ENCODE assay signal across 8 cellular contexts in the genomic region with DNA sequence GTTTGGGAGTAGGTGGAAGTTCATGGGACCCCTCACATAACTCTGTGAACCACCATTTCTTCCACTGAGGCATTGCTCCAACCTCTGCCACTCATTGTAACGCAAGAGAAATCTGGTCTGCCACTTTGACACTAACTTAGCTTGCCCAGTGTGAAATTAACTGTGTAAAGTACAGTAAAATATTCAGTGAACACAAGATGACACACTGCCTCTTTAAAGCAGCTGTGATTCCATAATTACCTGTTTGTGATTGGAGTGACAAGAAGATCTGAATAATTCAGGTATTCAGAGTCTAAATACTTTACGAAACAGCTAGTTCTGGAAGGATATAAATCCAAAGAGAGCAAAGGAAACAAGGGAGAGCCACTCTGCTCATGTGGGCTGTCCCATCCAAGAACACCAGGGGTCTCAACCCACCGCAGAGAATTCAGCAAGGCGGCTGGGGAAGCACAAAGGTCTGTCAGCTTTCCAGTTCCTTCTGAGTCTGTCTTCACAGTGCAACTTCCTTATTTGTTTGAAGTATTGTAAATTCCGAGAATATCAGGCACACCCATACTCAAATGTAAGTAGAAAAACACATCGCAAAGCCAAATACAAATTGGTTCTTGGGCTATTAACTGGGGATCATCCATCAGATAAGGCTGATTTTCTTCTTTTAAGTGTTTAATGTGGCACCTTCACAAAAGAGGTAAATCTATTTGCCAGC.
A peak's percentile ranks its signal among the peaks of the same experiment; 100 is the strongest.
DNase-seq lines count a peak whose midpoint lies in the region; TF ChIP-seq lines count a peak whose summit lies in the region.

No MANE protein-coding gene starts in this region.

- H3K4me3 ChIP-seq in breast epithelium: no peak overlapping the region
- no peak overlapping the region for H3K4me3 ChIP-seq in mammary epithelial cell (replicated peaks in 1 of 3; ENCODE audit: insufficient read depth in 1 of 3, low read depth in 2 of 3, low read length in 3 of 3)
- no peak overlapping the region for H3K4me3 ChIP-seq in vagina

- BruUV-seq in mammary epithelial cell (replicated peaks; lab: Mats Ljungman, UMichigan): no TSS peak

- peaks cover 9 to 10% of the 10 kb centered on the region in 2 donors for H3K4me1 ChIP-seq in breast epithelium
- H3K4me1 ChIP-seq in mammary epithelial cell (ENCODE audit: insufficient read depth, low read length): no peaks in the 10 kb centered on the region
- H3K4me1 ChIP-seq in vagina: peaks cover 47% of the 10 kb centered on the region

- no peaks in the 10 kb centered on the region for H4K20me1 ChIP-seq in mammary epithelial cell (ENCODE audit: insufficient read depth, low read length)

- H3K27me3 ChIP-seq in breast epithelium (no peaks in the 10 kb centered on the region), mammary epithelial cell (ENCODE audit: insufficient read depth, low read length) (no peaks in the 10 kb centered on the region), vagina (no peaks in the 10 kb centered on the region)

- no peak overlapping the region for H3K4me2 ChIP-seq in mammary epithelial cell (ENCODE audit: insufficient read depth, low read depth, low read length)

- 72% methylated on average over 6 of the region's 6 CpGs for WGBS in mammary epithelial cell (ENCODE audit: low coverage, missing lambda C conversion rate)

- intact Hi-C loops in breast epithelium (cut with DNase I; ENCODE audit: low total_unique reads) (no loop called here), mammary epithelial cell (cut with micrococcal nuclease) (no loop called here), vagina (cut with DNase I) (no loop called here)

- in situ Hi-C loops in mammary epithelial cell (cut with MboI; ENCODE audit: low sequenced_read_pairs in 2 of 2): no loop called here

- CTCF ChIA-PET in mammary epithelial cell (lab: Charles Lee; ENCODE audit: low non-redundant PET): no interaction called here

- TF ChIP-seq POLR2A in breast epithelium (IDR thresholded peaks at IDR 0.05) (no peak), vagina (IDR thresholded peaks at IDR 0.05) (no peak)

- no peak overlapping the region for H2AFZ ChIP-seq in mammary epithelial cell (ENCODE audit: low read depth, low read length)

- no peaks in the 10 kb centered on the region for H3K9me3 ChIP-seq in breast epithelium
- H3K9me3 ChIP-seq in mammary epithelial cell (replicated peaks; ENCODE audit: insufficient read depth, low read length): no peaks in the 10 kb centered on the region
- H3K9me3 ChIP-seq in vagina: no peaks in the 10 kb centered on the region

- peaks cover 82% of the 10 kb centered on the region for H3K79me2 ChIP-seq in mammary epithelial cell (ENCODE audit: insufficient read depth, low read length)

- H3K36me3 ChIP-seq in breast epithelium: no peaks in the 10 kb centered on the region
- no peaks in the 10 kb centered on the region for H3K36me3 ChIP-seq in mammary epithelial cell (ENCODE audit: insufficient read depth, low read length)
- no peaks in the 10 kb centered on the region for H3K36me3 ChIP-seq in vagina

- no peak for TF ChIP-seq CTCF in breast epithelium (IDR thresholded peaks at IDR 0.05)
- TF ChIP-seq CTCF in mammary epithelial cell (conservative IDR thresholded peaks at IDR 0.05 in 1 of 2, IDR thresholded peaks at IDR 0.05 in 1 of 2; ENCODE audit: extremely low read depth in 1 of 2, insufficient read depth in 1 of 2, low read depth in 1 of 2, low read length in 2 of 2): no peak
- TF ChIP-seq CTCF in vagina (IDR thresholded peaks at IDR 0.05): no peak

- no peak for DNase-seq in breast epithelium (ENCODE audit: low spot score in 2 of 2)
- DNase-seq in mammary epithelial cell: no peak
- no peak for DNase-seq in caudate nucleus (lab: John Stamatoyannopoulos, UW)
- DNase-seq in medulla oblongata (ENCODE audit: extremely low spot score): peak; percentile 50
- DNase-seq in vagina (ENCODE audit: extremely low spot score in 2 of 2): no peak
- no peak for DNase-seq in stimulated activated CD8-positive, alpha-beta memory T cell treated with anti-CD3 and anti-CD28 coated beads, Interleukin-4, amount 100 ng/mL, for 48 hours
- no peak for DNase-seq in activated CD8-positive, alpha-beta memory T cell treated with anti-CD3 and anti-CD28 coated beads, Interleukin-2, amount 50 U/mL, for 4 hours
- no peak for DNase-seq in DMS114 treated with DMSO at 0.1 percent for 48 hours (lab: John Stamatoyannopoulos, UW; ENCODE audit: unreplicated experiment)

- H3K27ac ChIP-seq in breast epithelium (peak overlapping the region; percentile 53 to 59), mammary epithelial cell (ENCODE audit: insufficient read depth, low read depth, low read length) (no peak overlapping the region), caudate nucleus (ENCODE audit: low read depth, low read length) (peak overlapping the region; percentile 65), vagina (peak overlapping the region; percentile 52)

- dilution Hi-C loops in mammary epithelial cell (cut with HindIII; ENCODE audit: low sequenced_read_pairs): no loop called here

- no peak overlapping the region for H3K9ac ChIP-seq in mammary epithelial cell (ENCODE audit: insufficient read depth, low read length)
